Comparison of ENCODE assay signal across 8 cellular contexts in genomic region chr11:47616726-47617416, GRCh38. TPM values are rescaled to one million over a fixed set of nuclear protein-coding genes. Genes with fewer than 3 reads are reported as not detected.
DNase-seq lines count a peak whose midpoint lies in the region; ATAC-seq and TF ChIP-seq lines count a peak whose summit lies in the region.

No MANE protein-coding gene starts in this region.

- H3K9me3 ChIP-seq in liver (ENCODE audit: control insufficient read depth in 4 of 4, low read length in 3 of 4): no peaks in the 10 kb centered on the region

- 93% methylated on average over 10 of the region's 10 CpGs for WGBS in liver

- H3K36me3 ChIP-seq in BJ (ENCODE audit: control insufficient read depth, insufficient read depth, low read length) (peaks cover 7% of the 10 kb centered on the region), liver (ENCODE audit: control insufficient read depth in 4 of 4, insufficient read depth in 3 of 4, low read depth in 1 of 4, low read length in 3 of 4) (peaks cover 8 to 38% (median 32%) of the 10 kb centered on the region in 4 donors)

- H3K4me3 ChIP-seq in BJ (ENCODE audit: low read depth, low read length) (no peak overlapping the region), choroid plexus epithelial cell (ENCODE audit: low read depth, low read length) (no peak overlapping the region), liver (ENCODE audit: low read depth in 1 of 3, low read length in 3 of 3) (no peak overlapping the region)

- TF ChIP-seq CTCF in BJ (IDR thresholded peaks at IDR 0.05; ENCODE audit: insufficient read depth, low read depth, low read length): peak; percentile 98
- peak; percentile 78 for TF ChIP-seq CTCF in GM13977 (IDR thresholded peaks at IDR 0.05; ENCODE audit: extremely low read depth, insufficient read depth, missing control alignments)
- peak; percentile 99 for TF ChIP-seq CTCF in choroid plexus epithelial cell (conservative IDR thresholded peaks at IDR 0.05; ENCODE audit: low read depth, low read length)
- TF ChIP-seq CTCF in liver (IDR thresholded peaks at IDR 0.05; ENCODE audit: low read depth, low read length, missing input control): peak; percentile 32

- no peaks in the 10 kb centered on the region for H3K27me3 ChIP-seq in BJ (ENCODE audit: control insufficient read depth, insufficient read depth, low read length)
- no peaks in the 10 kb centered on the region for H3K27me3 ChIP-seq in liver (ENCODE audit: control insufficient read depth in 4 of 4, insufficient read depth in 4 of 4, low read length in 3 of 4)

- no peak for ATAC-seq in GM19035 (IDR thresholded peaks at IDR 0.05; ENCODE audit: unreplicated experiment)
- ATAC-seq in HG03439 (IDR thresholded peaks at IDR 0.05; ENCODE audit: unreplicated experiment): no peak

- DNase-seq in BJ (ENCODE audit: low read depth): no peak
- no peak for DNase-seq in GM13977 (ENCODE audit: low spot score)
- DNase-seq in NCI-H774 (lab: John Stamatoyannopoulos, UW): peak; percentile 1
- peak; percentile 94 for DNase-seq in choroid plexus epithelial cell (ENCODE audit: low read depth)
- no peak for DNase-seq in stimulated activated CD4-positive, alpha-beta T cell treated with anti-CD3 and anti-CD28 coated beads, Interleukin-12 subunit alpha, Interleukin-12 subunit beta, amount 100 ng/mL, for 4 hours

- no peaks in the 10 kb centered on the region for H3K4me1 ChIP-seq in liver (ENCODE audit: control insufficient read depth in 4 of 4, insufficient read depth in 4 of 4, low read length in 3 of 4)

- no peak overlapping the region for H3K27ac ChIP-seq in liver (ENCODE audit: low read depth in 1 of 2, low read length in 2 of 2)

- POLR2A ChIA-PET in BJ (lab: Charles Lee): interaction anchor here (0.5 kb wide), 1 partner anchor 15 kb away, joined by 3 read pairs; no protein-coding TSS in a partner anchor

- CTCF ChIA-PET in BJ (lab: Yijun Ruan, JAX): interaction anchor here (0.6 to 3.1 kb wide), 22 partner anchors 10 to 361 kb away, joined by 3 to 26 read pairs (median 4); partner anchors contain the start of gene CELF1

- peak; percentile 61 to 73 for TF ChIP-seq RAD21 in liver (IDR thresholded peaks at IDR 0.05)

- in situ Hi-C loops in GM13977 (cut with MboI; ENCODE audit: low pct_unique_long_range_greater_than_20kb, low sequenced_read_pairs, unreplicated experiment): no loop called here

- no peak overlapping the region for H3K9ac ChIP-seq in liver (ENCODE audit: low read depth in 1 of 2, low read length in 2 of 2)

TF ChIP-seq in liver, 16 proteins besides CTCF, POLR2A, EP300 and RAD21:
- TF ChIP-seq MAX (IDR thresholded peaks at IDR 0.05) (no peak), REST (IDR thresholded peaks at IDR 0.05) (no peak), RXRA (IDR thresholded peaks at IDR 0.05) (no peak), ATF3 (IDR thresholded peaks at IDR 0.05) (no peak), NR2F2 (IDR thresholded peaks at IDR 0.05) (no peak), TAF1 (conservative IDR thresholded peaks at IDR 0.05) (no peak), FOXA1 (IDR thresholded peaks at IDR 0.05) (no peak), SP1 (IDR thresholded peaks at IDR 0.05) (no peak), ZBTB33 (IDR thresholded peaks at IDR 0.05) (no peak), FOXA2 (IDR thresholded peaks at IDR 0.05) (no peak), GABPA (IDR thresholded peaks at IDR 0.05 in 1 of 2, conservative IDR thresholded peaks at IDR 0.05 in 1 of 2) (no peak)
TF ChIP-seq in liver: peak in this region for 0.

RNA-seq across cellular contexts. Expression of gene C1QTNF4, which starts 22.7 kb away (rescaled TPM):
- polyA plus RNA-seq in BJ (2011; rRNA removed): 0.04 and 0.05 TPM in 2 replicates
- polyA minus RNA-seq in BJ (2011; rRNA and poly(A)+ RNA removed): not detected in 2 replicates
- total RNA-seq in liver: 1 to 10 TPM in 1 of 2 donors, under 1 TPM in 1; 0.42 to 1.8 TPM
- polyA plus RNA-seq in liver: under 1 TPM; 0.08 to 0.22 TPM

RNA-seq across cellular contexts. Expression of gene MTCH2, which starts 25.5 kb away (rescaled TPM):
- polyA plus RNA-seq in BJ (2011; rRNA removed): 104 and 157 TPM in 2 replicates
- 44.4 and 57.9 TPM in 2 replicates for polyA minus RNA-seq in BJ (2011; rRNA and poly(A)+ RNA removed)
- total RNA-seq in liver: 100 to 1,000 TPM in 1 of 2 donors, 10 to 100 TPM in 1; 62.5 to 129 TPM
- 100 to 1,000 TPM; 123 to 304 TPM for polyA plus RNA-seq in liver

RNA-seq across cellular contexts. Expression of gene FAM180B, which starts 30.4 kb away (rescaled TPM):
- not detected in 2 replicates for polyA plus RNA-seq in BJ (2011; rRNA removed)
- polyA minus RNA-seq in BJ (2011; rRNA and poly(A)+ RNA removed): not detected in 2 replicates
- not detected for total RNA-seq in liver
- not detected for polyA plus RNA-seq in liver

RNA-seq across cellular contexts. Expression of gene NDUFS3, which starts 38.0 kb away (rescaled TPM):
- polyA plus RNA-seq in BJ (2011; rRNA removed) (85.5 and 98.0 TPM in 2 replicates), liver (100 to 1,000 TPM in 1 of 2 donors, 10 to 100 TPM in 1; 80.6 to 101 TPM)
- 26.8 and 50.5 TPM in 2 replicates for polyA minus RNA-seq in BJ (2011; rRNA and poly(A)+ RNA removed)
- total RNA-seq in liver: 10 to 100 TPM; 43.8 to 55.0 TPM

RNA-seq across cellular contexts. Expression of gene KBTBD4, which starts 38.1 kb away (rescaled TPM):
- polyA plus RNA-seq in BJ (2011; rRNA removed): 21.9 and 25.5 TPM in 2 replicates
- polyA minus RNA-seq in BJ (2011; rRNA and poly(A)+ RNA removed): 18.2 and 26.6 TPM in 2 replicates
- total RNA-seq in liver: 10 to 100 TPM in 1 of 2 donors, 1 to 10 TPM in 1; 9.1 to 12.0 TPM
- 1 to 10 TPM; 5.6 to 8.2 TPM for polyA plus RNA-seq in liver

Comparison
In these comparisons a context has a peak if more than half of its experiments do, and no peak if none do; other contexts are left out.
1. DNase-seq: peak in NCI-H774 (single experiment) and choroid plexus epithelial cell (single experiment); none in BJ (single experiment), GM13977 (single experiment) and stimulated activated CD4-positive, alpha-beta T cell treated with anti-CD3 and anti-CD28 coated beads, Interleukin-12 subunit alpha, Interleukin-12 subunit beta, amount 100 ng/mL, for 4 hours (single experiment).
2. CTCF ChIP-seq: peak in every context shown above with its lines; median percentile 99 in choroid plexus epithelial cell; 98 in BJ; 78 in GM13977; 32 in liver.